ENCODE assay signal across 28 cellular contexts in the genomic region with DNA sequence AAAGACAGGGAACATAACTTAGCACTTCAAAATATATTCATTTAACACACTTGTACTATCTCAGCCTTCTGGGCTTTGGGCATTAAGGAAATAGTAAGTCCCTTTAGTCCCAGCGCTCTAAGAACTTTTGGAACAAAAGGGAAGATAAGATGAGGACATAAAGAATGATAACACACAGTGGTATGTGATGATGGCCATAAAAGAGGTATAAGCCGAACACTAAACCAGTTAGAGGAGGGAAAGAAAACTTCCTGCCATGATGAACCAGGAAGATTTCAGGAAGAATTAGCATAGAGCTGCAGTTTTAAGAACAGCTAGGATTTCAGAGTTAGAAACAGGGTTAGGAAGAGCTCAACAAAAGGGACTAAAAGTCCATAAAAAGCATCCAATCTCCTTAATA. TPM values are rescaled to one million over a fixed set of nuclear protein-coding genes. Genes with fewer than 3 reads are reported as not detected.
"Had no signal": no experiment of that assay in that cellular context is flagged by ENCODE, and none has a peak within 500 bp of the region (broad histone marks: within the 10 kb centered on the region; RNA-seq: fewer than 3 reads in every experiment).

No MANE protein-coding gene starts in this region.

- H3K4me3 Mint-ChIP-seq: activated CD8-positive, alpha-beta T cell treated with anti-CD3 and anti-CD28 coated beads, Interleukin-2, amount 10 ng/mL, durations not matched to agents 7 days and 5 days; activated naive CD4-positive, alpha-beta T cell treated with anti-CD3 and anti-CD28 coated beads, Interleukin-2, amount 50 U/mL, for 24 hours; T-helper 1 cell treated with Interleukin-12 subunit alpha and Interleukin-12 subunit beta and Interleukin-4 antibody, amounts not matched to agents 30 μg/mL and 1 μg/mL, for 36 hours; WTC11 had no signal

- H3K27ac Mint-ChIP-seq: activated CD8-positive, alpha-beta T cell treated with anti-CD3 and anti-CD28 coated beads, Interleukin-2, amount 10 ng/mL, durations not matched to agents 7 days and 5 days; activated naive CD4-positive, alpha-beta T cell treated with anti-CD3 and anti-CD28 coated beads, Interleukin-2, amount 50 U/mL, for 24 hours; T-helper 1 cell treated with Interleukin-12 subunit alpha and Interleukin-12 subunit beta and Interleukin-4 antibody, amounts not matched to agents 30 μg/mL and 1 μg/mL, for 36 hours; WTC11 had no signal

- H3K9me3 ChIP-seq: breast epithelium, MG63, SJSA1 had no signal

- H3K9me3 Mint-ChIP-seq: activated naive CD4-positive, alpha-beta T cell treated with anti-CD3 and anti-CD28 coated beads, Interleukin-2, amount 50 U/mL, for 24 hours; WTC11 had no signal

- H3K27ac ChIP-seq: breast epithelium, SJSA1 had no signal

- H3K27me3 Mint-ChIP-seq: activated naive CD4-positive, alpha-beta T cell treated with anti-CD3 and anti-CD28 coated beads, Interleukin-2, amount 50 U/mL, for 24 hours had no signal

- H3K36me3 Mint-ChIP-seq: WTC11 had no signal

- H3K4me1 ChIP-seq: breast epithelium, SJSA1 had no signal

- DNase-seq: activated CD4-positive, alpha-beta T cell treated with anti-CD3 and anti-CD28 coated beads for 48 hours; activated CD4-positive, alpha-beta T cell treated with anti-CD3 and anti-CD28 coated beads, Interleukin-2, amount 50 U/mL, for 4 hours; activated CD4-positive, CD25-positive, alpha-beta regulatory T cell treated with anti-CD3 and anti-CD28 coated beads, Interleukin-2, amount 50 U/mL, for 72 hours; activated CD8-positive, alpha-beta memory T cell treated with anti-CD3 and anti-CD28 coated beads, Interleukin-2, amount 50 U/mL, for 48 hours; activated CD8-positive, alpha-beta T cell treated with anti-CD3 and anti-CD28 coated beads, Interleukin-2, amount 10 ng/mL, durations not matched to agents 7 days and 5 days; activated effector memory CD4-positive, alpha-beta T cell treated with Interleukin-2 at 50 U/mL for 16 hours; activated naive CD4-positive, alpha-beta T cell; activated T-cell treated with anti-CD3 and anti-CD28 coated beads, Interleukin-2, amount 50 U/mL, for 1 hour; aorta; caudate nucleus; MG63; NCI-H1105; NCI-H1436; NCI-H1694 treated with DMSO at 0.1 percent for 48 hours; NCI-H2029 treated with DMSO at 0.1 percent for 48 hours; NCI-H345; NCI-H510A; NCI-H526 treated with DMSO at 0.1 percent for 48 hours; NCI-H82; OCI-M1; SHP77; T-helper 9 cell had no signal

- H3K36me3 ChIP-seq: breast epithelium, MG63, SJSA1 had no signal

- ATAC-seq: activated CD8-positive, alpha-beta T cell treated with anti-CD3 and anti-CD28 coated beads, Interleukin-2, amount 10 ng/mL, durations not matched to agents 7 days and 5 days; SK-N-SH treated with all-trans-retinoic acid at 6 μM for 48 hours; WTC11 had no signal

- H3K4me3 ChIP-seq: breast epithelium, MG63, SJSA1 had no signal

- H3K27me3 ChIP-seq: breast epithelium, MG63, SJSA1 had no signal

RNA-seq across cellular contexts. Expression of a gene that starts 56.0 kb away (rescaled TPM):
- total RNA-seq: activated CD8-positive, alpha-beta T cell treated with anti-CD3 and anti-CD28 coated beads, Interleukin-2, amount 10 ng/mL, durations not matched to agents 7 days and 5 days; aorta; SJSA1; WTC11 had no signal
